20 cellular contexts compared by ENCODE assay signal in genomic region chr16:87418216-87418615, GRCh38. TPM values are rescaled to one million over a fixed set of nuclear protein-coding genes. Genes with fewer than 3 reads are reported as not detected.
A peak's percentile ranks its signal among the peaks of the same experiment; 100 is the strongest.
DNase-seq lines count a peak whose midpoint lies in the region; ATAC-seq and TF ChIP-seq lines count a peak whose summit lies in the region.
"Had no signal": no experiment of that assay in that cellular context is flagged by ENCODE, and none has a peak within 500 bp of the region (broad histone marks: within the 10 kb centered on the region; RNA-seq: fewer than 3 reads in every experiment).

No MANE protein-coding gene starts in this region.

- peak; percentile 12 for DNase-seq in activated CD8-positive, alpha-beta memory T cell treated with anti-CD3 and anti-CD28 coated beads, Interleukin-2, amount 50 U/mL, for 4 hours
- DNase-seq in activated CD8-positive, alpha-beta memory T cell treated with anti-CD3 and anti-CD28 coated beads, Interleukin-2, amount 50 U/mL, for 48 hours = no peak
- no peak for DNase-seq in GM23338 (ENCODE audit: low spot score)
- no peak for DNase-seq in mucosa of descending colon
- DNase-seq in stimulated activated effector memory CD8-positive, alpha-beta T cell treated with anti-CD3 and anti-CD28 coated beads, Interleukin-12 subunit alpha, Interleukin-12 subunit beta, amount 100 ng/mL, for 72 hours (ENCODE audit: low spot score in 2 of 2) = no peak
- no peak for DNase-seq in activated naive CD4-positive, alpha-beta T cell treated with Interleukin-2 at 50 U/mL for 16 hours
- DNase-seq in NCI-H1436 treated with DMSO at 0.1 percent for 48 hours (lab: John Stamatoyannopoulos, UW) = no peak
- DNase-seq: CD8-positive, alpha-beta T cell; DMS 273 treated with DMSO at 0.1 percent for 48 hours; DMS53; DND-41; EL; GM23248; H7; IMR-90 had no signal

- no peak overlapping the region for H2AFZ ChIP-seq in GM23338
- H2AFZ ChIP-seq: GM23248 had no signal

- peak overlapping the region; percentile 69; the same call in 1 of the 2 replicates for H3K27ac Mint-ChIP-seq in GM23338
- peak overlapping the region; percentile 50 for H3K27ac Mint-ChIP-seq in stimulated activated effector memory CD8-positive, alpha-beta T cell treated with anti-CD3 and anti-CD28 coated beads, Interleukin-12 subunit alpha, Interleukin-12 subunit beta, amount 100 ng/mL, for 72 hours
- H3K27ac Mint-ChIP-seq: B cell; CD8-positive, alpha-beta T cell had no signal

- H3K79me2 ChIP-seq in GM23338 (replicated peaks; ENCODE audit: insufficient read depth) = no peaks in the 10 kb centered on the region

- H3K36me3 ChIP-seq in GM23338 (ENCODE audit: insufficient read depth) = no peaks in the 10 kb centered on the region; the same call in 1 of the 2 replicates
- H3K36me3 ChIP-seq in mucosa of descending colon (ENCODE audit: low read depth) = peaks cover 7% of the 10 kb centered on the region

- no peak overlapping the region for H3K27ac ChIP-seq in GM23338 (ENCODE audit: low read depth)
- H3K27ac ChIP-seq: 22Rv1; BLaER1 treated with 17β-estradiol and CSF1 and Interleukin-3, amounts not matched to agents 10 nM and 100 nM; GM23248 had no signal

- peaks cover 9% of the 10 kb centered on the region for H3K27me3 Mint-ChIP-seq in GM23338 (ENCODE audit: insufficient read depth, low read depth, poor library complexity)
- H3K27me3 Mint-ChIP-seq: B cell had no signal

- peaks cover 7% of the 10 kb centered on the region; the same call in 1 of the 2 replicates for H4K20me1 ChIP-seq in GM23338 (replicated peaks; ENCODE audit: insufficient read depth)

- intact Hi-C loops in mucosa of descending colon (cut with DNase I, micrococcal nuclease) = no loop called here

- no peak overlapping the region for H3K4me2 ChIP-seq in GM23338
- H3K4me2 ChIP-seq: BLaER1 treated with 17β-estradiol and CSF1 and Interleukin-3, amounts not matched to agents 10 nM and 100 nM had no signal

- H3K4me3 Mint-ChIP-seq in GM23338 = no peak overlapping the region
- no peak overlapping the region for H3K4me3 Mint-ChIP-seq in stimulated activated effector memory CD8-positive, alpha-beta T cell treated with anti-CD3 and anti-CD28 coated beads, Interleukin-12 subunit alpha, Interleukin-12 subunit beta, amount 100 ng/mL, for 72 hours
- H3K4me3 Mint-ChIP-seq: B cell; CD8-positive, alpha-beta T cell had no signal

- ATAC-seq in GM23338 (no peak), mucosa of descending colon (peak; percentile 20)
- ATAC-seq in stimulated activated effector memory CD8-positive, alpha-beta T cell treated with anti-CD3 and anti-CD28 coated beads, Interleukin-12 subunit alpha, Interleukin-12 subunit beta, amount 100 ng/mL, for 72 hours = no peak
- ATAC-seq: CD8-positive, alpha-beta T cell; GM12878; HCT116 had no signal

- TF ChIP-seq CTCF in GM23338 (conservative IDR thresholded peaks at IDR 0.05; ENCODE audit: low read depth in 2 of 2) (no peak), mucosa of descending colon (IDR thresholded peaks at IDR 0.05) (no peak)

- H3K9me3 Mint-ChIP-seq in GM23338 = no peaks in the 10 kb centered on the region
- no peaks in the 10 kb centered on the region for H3K9me3 Mint-ChIP-seq in stimulated activated effector memory CD8-positive, alpha-beta T cell treated with anti-CD3 and anti-CD28 coated beads, Interleukin-12 subunit alpha, Interleukin-12 subunit beta, amount 100 ng/mL, for 72 hours
- H3K9me3 Mint-ChIP-seq: CD8-positive, alpha-beta T cell had no signal

- H3K36me3 Mint-ChIP-seq in GM23338 (ENCODE audit: low read depth) = peaks cover 55% of the 10 kb centered on the region
- H3K36me3 Mint-ChIP-seq in stimulated activated effector memory CD8-positive, alpha-beta T cell treated with anti-CD3 and anti-CD28 coated beads, Interleukin-12 subunit alpha, Interleukin-12 subunit beta, amount 100 ng/mL, for 72 hours = peaks cover 52% of the 10 kb centered on the region

- H3K4me3 ChIP-seq in GM23338 = no peak overlapping the region
- no peak overlapping the region for H3K4me3 ChIP-seq in mucosa of descending colon
- H3K4me3 ChIP-seq: BLaER1 treated with 17β-estradiol and CSF1 and Interleukin-3, amounts not matched to agents 10 nM and 100 nM; GM12878; GM23248 had no signal

- H3F3A ChIP-seq in GM23338 (replicated peaks; ENCODE audit: low read depth) = no peaks in the 10 kb centered on the region

- no peaks in the 10 kb centered on the region for H3K9me2 ChIP-seq in GM23338 (ENCODE audit: insufficient read depth)

- no peaks in the 10 kb centered on the region for H3K27me3 ChIP-seq in GM23338 (ENCODE audit: insufficient read depth)
- H3K27me3 ChIP-seq: BLaER1 treated with 17β-estradiol and CSF1 and Interleukin-3, amounts not matched to agents 10 nM and 100 nM had no signal

- no peaks in the 10 kb centered on the region for H3K9me3 ChIP-seq in mucosa of descending colon
- H3K9me3 ChIP-seq: BLaER1 treated with 17β-estradiol and CSF1 and Interleukin-3, amounts not matched to agents 10 nM and 100 nM had no signal

- H3K4me1 ChIP-seq in GM23338 (ENCODE audit: insufficient read depth) = peaks cover 7% of the 10 kb centered on the region
- no peaks in the 10 kb centered on the region for H3K4me1 ChIP-seq in mucosa of descending colon (ENCODE audit: low read depth)
- H3K4me1 ChIP-seq: BLaER1 treated with 17β-estradiol and CSF1 and Interleukin-3, amounts not matched to agents 10 nM and 100 nM had no signal

- peaks cover 12% of the 10 kb centered on the region for H3K4me1 Mint-ChIP-seq in GM23338
- peaks cover 6% of the 10 kb centered on the region for H3K4me1 Mint-ChIP-seq in stimulated activated effector memory CD8-positive, alpha-beta T cell treated with anti-CD3 and anti-CD28 coated beads, Interleukin-12 subunit alpha, Interleukin-12 subunit beta, amount 100 ng/mL, for 72 hours
- H3K4me1 Mint-ChIP-seq: B cell had no signal

TF ChIP-seq in GM23338, 12 proteins besides CTCF, POLR2A, EP300 and RAD21 (continues in another document):
- TF ChIP-seq, protein P1, sequence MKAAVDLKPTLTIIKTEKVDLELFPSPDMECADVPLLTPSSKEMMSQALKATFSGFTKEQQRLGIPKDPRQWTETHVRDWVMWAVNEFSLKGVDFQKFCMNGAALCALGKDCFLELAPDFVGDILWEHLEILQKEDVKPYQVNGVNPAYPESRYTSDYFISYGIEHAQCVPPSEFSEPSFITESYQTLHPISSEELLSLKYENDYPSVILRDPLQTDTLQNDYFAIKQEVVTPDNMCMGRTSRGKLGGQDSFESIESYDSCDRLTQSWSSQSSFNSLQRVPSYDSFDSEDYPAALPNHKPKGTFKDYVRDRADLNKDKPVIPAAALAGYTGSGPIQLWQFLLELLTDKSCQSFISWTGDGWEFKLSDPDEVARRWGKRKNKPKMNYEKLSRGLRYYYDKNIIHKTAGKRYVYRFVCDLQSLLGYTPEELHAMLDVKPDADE (IDR thresholded peaks at IDR 0.05) = no peak
- no peak for TF ChIP-seq ZNF331 (CRISPR knock-in tag; IDR thresholded peaks at IDR 0.05; ENCODE audit: low read depth)

RNA-seq across cellular contexts. Expression of gene MAP1LC3B, which starts 26.1 kb away (rescaled TPM):
- 35.9 and 42.6 TPM in 2 replicates for total RNA-seq in GM23338 (2014; rRNA removed; shearing (Covaris generic))
- polyA plus RNA-seq in GM23338 (2016; fragmentation: Nextera tagmentation; extraction: Ambion mirVana) = 75.0 and 80.2 TPM in 2 replicates
- total RNA-seq in mucosa of descending colon = 10 to 100 TPM; 66.5 to 82.9 (median 67.3) TPM

RNA-seq across cellular contexts. Expression of gene FBXO31, which starts 34.6 kb away (rescaled TPM):
- total RNA-seq in GM23338 (2014; rRNA removed; shearing (Covaris generic)) = 11.3 and 23.8 TPM in 2 replicates
- polyA plus RNA-seq in GM23338 (2016; fragmentation: Nextera tagmentation; extraction: Ambion mirVana) = 4.5 and 7.0 TPM in 2 replicates
- 100 to 1,000 TPM in 1 of 3 donors, 10 to 100 TPM in 2; 54.2 to 104 (median 63.9) TPM for total RNA-seq in mucosa of descending colon
